In genomic region chr18:74522635-74523548, GRCh38 we compare ENCODE assay signal across 1 cellular context.
TF ChIP-seq lines count a peak whose summit lies in the region.

No MANE protein-coding gene starts in this region.

TF ChIP-seq in neural cell, 6 proteins besides CTCF, POLR2A, EP300 and RAD21 (continued from another document):
- no peak for TF ChIP-seq REST (IDR thresholded peaks at IDR 0.05; ENCODE audit: borderline replicate concordance)
- TF ChIP-seq SMC3 (conservative IDR thresholded peaks at IDR 0.05; ENCODE audit: poor library complexity), result no peak
- TF ChIP-seq MXI1 (conservative IDR thresholded peaks at IDR 0.05; ENCODE audit: poor library complexity, severe bottlenecking), result no peak
- TF ChIP-seq POLR2AphosphoS5 (IDR thresholded peaks at IDR 0.05), result no peak
TF ChIP-seq in neural cell: peak in this region for 0.
